8 cellular contexts compared by ENCODE assay signal in the genomic region with DNA sequence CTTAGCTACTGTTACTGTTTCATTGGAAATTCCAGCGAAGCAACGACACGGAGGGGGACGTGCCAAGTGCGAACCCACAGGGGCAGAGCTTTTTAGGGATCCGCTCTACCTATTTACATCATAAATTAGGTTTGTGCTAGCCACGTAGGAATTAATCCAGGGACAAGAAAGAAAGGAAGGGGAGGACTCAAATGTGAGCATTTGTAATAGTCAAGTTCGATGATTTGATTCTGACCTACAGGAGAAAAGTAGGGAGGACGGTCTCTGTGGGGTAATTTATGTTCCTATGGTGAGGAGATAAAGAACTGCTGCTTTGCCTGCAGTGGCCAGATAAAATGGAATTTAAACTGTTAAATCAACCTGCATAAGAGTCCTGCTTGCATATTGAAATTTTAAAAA. TPM values are rescaled to one million over a fixed set of nuclear protein-coding genes. Genes with fewer than 3 reads are reported as not detected.
A peak's percentile ranks its signal among the peaks of the same experiment; 100 is the strongest.
DNase-seq lines count a peak whose midpoint lies in the region; ATAC-seq, FAIRE-seq and TF ChIP-seq lines count a peak whose summit lies in the region.

No MANE protein-coding gene starts in this region.

- DNase-seq in cardiac muscle cell (ENCODE audit: low read depth in 1 of 2, low spot score in 1 of 2): no peak
- DNase-seq in left ventricle myocardium superior: no peak
- no peak for DNase-seq in astrocyte (ENCODE audit: low read depth)
- DNase-seq in lower lobe of right lung: no peak
- DNase-seq in upper lobe of left lung: no peak
- no peak for DNase-seq in posterior cingulate gyrus
- no peak for DNase-seq in NCI-H146 (lab: John Stamatoyannopoulos, UW)

- no peaks in the 10 kb centered on the region for H3K9me3 Mint-ChIP-seq in astrocyte (ENCODE audit: unreplicated experiment)

- H3K27ac Mint-ChIP-seq in astrocyte (ENCODE audit: unreplicated experiment): peak overlapping the region; percentile 96

- peak overlapping the region; percentile 90 for H3K27ac ChIP-seq in cardiac muscle cell
- peak overlapping the region; percentile 83 for H3K27ac ChIP-seq in astrocyte (ENCODE audit: low read depth, low read length)
- H3K27ac ChIP-seq in lower lobe of right lung: peak overlapping the region; percentile 76
- peak overlapping the region; percentile 70 to 93 (median 82) for H3K27ac ChIP-seq in upper lobe of left lung

- H3K9me3 ChIP-seq in cardiac muscle cell (ENCODE audit: low read depth) (no peaks in the 10 kb centered on the region), astrocyte (ENCODE audit: insufficient read depth, low read depth, low read length) (no peaks in the 10 kb centered on the region), lower lobe of right lung (no peaks in the 10 kb centered on the region), upper lobe of left lung (no peaks in the 10 kb centered on the region)

- H3K4me1 Mint-ChIP-seq in astrocyte (ENCODE audit: low read depth, unreplicated experiment): no peaks in the 10 kb centered on the region

- H2AFZ ChIP-seq in astrocyte (ENCODE audit: low read depth, low read length): peak overlapping the region; percentile 75

- WGBS in upper lobe of left lung, 2 donors: 0 to 29% methylated on average over 4 to 9 of the region's 9 CpGs

- H3K4me3 Mint-ChIP-seq in astrocyte (ENCODE audit: unreplicated experiment): peak overlapping the region; percentile 88

- ATAC-seq in left ventricle myocardium superior (no peak), lower lobe of right lung (no peak), upper lobe of left lung (ENCODE audit: low FRiP score in 2 of 2) (no peak), GM19035 (IDR thresholded peaks at IDR 0.05; ENCODE audit: unreplicated experiment) (no peak)

- peaks cover 3% of the 10 kb centered on the region for H3K36me3 Mint-ChIP-seq in astrocyte (ENCODE audit: low read depth, unreplicated experiment)

- peaks cover 24% of the 10 kb centered on the region for H3K4me1 ChIP-seq in cardiac muscle cell (ENCODE audit: low read depth)
- no peaks in the 10 kb centered on the region for H3K4me1 ChIP-seq in astrocyte (ENCODE audit: insufficient read depth, low read length)
- no peaks in the 10 kb centered on the region for H3K4me1 ChIP-seq in lower lobe of right lung
- H3K4me1 ChIP-seq in upper lobe of left lung: peaks cover 0 to 6% (median 2%) of the 10 kb centered on the region in 4 donors

- FAIRE-seq in astrocyte (lab: Jason Lieb, UNC): peak; percentile 91

- H3K4me3 ChIP-seq in cardiac muscle cell: peak overlapping the region; percentile 45
- peak overlapping the region; percentile 69 for H3K4me3 ChIP-seq in astrocyte (ENCODE audit: insufficient read depth, low read depth, low read length)
- peak overlapping the region; percentile 58 for H3K4me3 ChIP-seq in lower lobe of right lung
- H3K4me3 ChIP-seq in upper lobe of left lung: peak overlapping the region in 3 of 4 donors; percentile 63 to 76 (median 70)

- H3K36me3 ChIP-seq in cardiac muscle cell: no peaks in the 10 kb centered on the region
- no peaks in the 10 kb centered on the region for H3K36me3 ChIP-seq in astrocyte (ENCODE audit: insufficient read depth, low read length)
- no peaks in the 10 kb centered on the region for H3K36me3 ChIP-seq in lower lobe of right lung
- H3K36me3 ChIP-seq in upper lobe of left lung: no peaks in the 10 kb centered on the region

- peak overlapping the region; percentile 89 for H3K9ac ChIP-seq in astrocyte (ENCODE audit: low read length)

- H3K27me3 ChIP-seq in cardiac muscle cell (no peaks in the 10 kb centered on the region), astrocyte (ENCODE audit: insufficient read depth, low read length) (no peaks in the 10 kb centered on the region), lower lobe of right lung (ENCODE audit: low read depth) (no peaks in the 10 kb centered on the region), upper lobe of left lung (no peaks in the 10 kb centered on the region)

- H4K20me1 ChIP-seq in astrocyte (ENCODE audit: insufficient read depth, low read length): no peaks in the 10 kb centered on the region

- intact Hi-C loops in left ventricle myocardium superior (cut with micrococcal nuclease) (no loop called here), lower lobe of right lung (cut with DNase I) (no loop called here), posterior cingulate gyrus (cut with DNase I) (no loop called here)

- no peak for TF ChIP-seq EP300 in upper lobe of left lung (IDR thresholded peaks at IDR 0.05)

- TF ChIP-seq CTCF in cardiac muscle cell (IDR thresholded peaks at IDR 0.05; ENCODE audit: low read depth, low read length) (no peak), astrocyte (IDR thresholded peaks at IDR 0.05; ENCODE audit: insufficient read depth, low read depth, low read length) (no peak), lower lobe of right lung (IDR thresholded peaks at IDR 0.05) (no peak), upper lobe of left lung (IDR thresholded peaks at IDR 0.05) (no peak)

- no peaks in the 10 kb centered on the region for H3K79me2 ChIP-seq in astrocyte (ENCODE audit: insufficient read depth, low read length)

- peak overlapping the region; percentile 94 for H3K4me2 ChIP-seq in astrocyte (ENCODE audit: low read length)

- no peak for TF ChIP-seq POLR2A in upper lobe of left lung (IDR thresholded peaks at IDR 0.05)

- H3K27me3 Mint-ChIP-seq in astrocyte (ENCODE audit: low read depth, unreplicated experiment): no peaks in the 10 kb centered on the region

RNA-seq across cellular contexts. Expression of a gene that starts 1.7 kb away (rescaled TPM):
- 34.1 and 49.3 TPM in 2 replicates for total RNA-seq in cardiac muscle cell
- polyA plus RNA-seq in cardiac muscle cell: 21.2 and 34.4 TPM in 2 replicates
- total RNA-seq in left ventricle myocardium superior: 3.2 TPM
- 7.5 and 8.7 TPM in 2 replicates for total RNA-seq in astrocyte
- 6.9 TPM for total RNA-seq in lower lobe of right lung
- total RNA-seq in upper lobe of left lung: 10 to 100 TPM in 2 of 6 donors, 1 to 10 TPM in 4; 3.6 to 21.0 (median 5.7) TPM
